ENCODE assay signal across 19 cellular contexts in the genomic region with DNA sequence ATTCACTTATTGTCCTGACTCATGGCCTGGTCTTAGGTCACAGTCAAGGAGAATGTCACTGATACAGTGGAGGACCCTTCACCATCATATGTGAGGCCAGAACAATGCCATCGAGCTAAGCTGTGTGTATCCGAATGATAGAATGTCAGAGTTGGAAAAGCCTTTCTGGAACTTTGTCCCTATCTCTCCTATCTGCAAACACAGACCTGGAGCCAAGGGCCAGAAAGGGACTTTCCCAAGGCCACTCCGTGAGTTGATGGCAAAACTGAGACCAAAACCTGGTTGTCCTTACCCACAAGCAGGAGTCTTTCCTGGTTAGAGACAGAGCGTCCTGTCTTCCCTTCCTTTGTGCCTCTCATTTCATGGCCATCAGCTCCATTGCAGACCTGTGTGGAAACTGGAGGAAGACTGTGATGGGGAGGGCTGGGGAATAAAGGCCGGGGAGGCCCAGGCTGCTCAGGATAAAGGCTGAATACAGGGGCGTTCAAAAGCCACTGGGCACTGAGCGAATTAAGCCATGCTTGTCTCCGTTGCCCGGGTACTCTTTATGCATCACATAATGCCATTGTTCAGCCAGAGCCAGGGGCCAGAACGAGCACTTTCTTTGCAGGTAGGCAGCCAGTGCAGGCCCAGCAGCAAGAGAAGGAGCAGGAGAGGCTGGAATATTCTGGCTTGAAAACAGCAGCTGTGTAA.
A peak's percentile ranks its signal among the peaks of the same experiment; 100 is the strongest.
DNase-seq lines count a peak whose midpoint lies in the region; ATAC-seq and TF ChIP-seq lines count a peak whose summit lies in the region.
"Had no signal": no experiment of that assay in that cellular context is flagged by ENCODE, and none has a peak within 500 bp of the region (broad histone marks: within the 10 kb centered on the region; RNA-seq: fewer than 3 reads in every experiment).

No MANE protein-coding gene starts in this region.

- no peak overlapping the region for H3K4me2 ChIP-seq in neuronal stem cell (ENCODE audit: insufficient read depth, low read length, poor library complexity, severe bottlenecking)

- H3K14ac ChIP-seq in neuronal stem cell (ENCODE audit: low read length): no peak overlapping the region

- no peak overlapping the region for H2BK15ac ChIP-seq in neuronal stem cell (ENCODE audit: low read length)

- no peak for TF ChIP-seq POLR2A in spleen (IDR thresholded peaks at IDR 0.05)

- no peak overlapping the region for H2BK120ac ChIP-seq in neuronal stem cell (ENCODE audit: low read depth, low read length)

- H3K79me1 ChIP-seq in neuronal stem cell (ENCODE audit: low read depth, low read length): no peaks in the 10 kb centered on the region

- H3K9ac ChIP-seq in neuronal stem cell (ENCODE audit: low read depth, low read length, poor library complexity): no peak overlapping the region

- H3K4me1 ChIP-seq in neuronal stem cell (ENCODE audit: control insufficient read depth in 2 of 2, insufficient read depth in 1 of 2, low read depth in 1 of 2, low read length in 2 of 2): peaks cover 26 to 40% of the 10 kb centered on the region in 2 donors
- H3K4me1 ChIP-seq in spleen: no peaks in the 10 kb centered on the region
- H3K4me1 ChIP-seq: BE2C, SJSA1 had no signal

- no peak overlapping the region for H3K23ac ChIP-seq in neuronal stem cell (ENCODE audit: low read depth, low read length, poor library complexity)

- H4K8ac ChIP-seq in neuronal stem cell (ENCODE audit: low read depth, low read length): no peak overlapping the region

- ATAC-seq in GM21576 (IDR thresholded peaks at IDR 0.05; ENCODE audit: unreplicated experiment): no peak
- ATAC-seq: K562 had no signal

- H3K4me3 ChIP-seq in LNCaP clone FGC (ENCODE audit: low read depth, low read length): no peak overlapping the region
- no peak overlapping the region for H3K4me3 ChIP-seq in neuronal stem cell (ENCODE audit: low read length in 2 of 2)
- no peak overlapping the region for H3K4me3 ChIP-seq in spleen
- H3K4me3 ChIP-seq: K562, SJSA1 had no signal

- peak; percentile 12 for DNase-seq in DMS79 treated with DMSO at 0.1 percent for 48 hours (lab: John Stamatoyannopoulos, UW)
- no peak for DNase-seq in DMS79 (lab: John Stamatoyannopoulos, UW)
- DNase-seq in LNCaP clone FGC (ENCODE audit: low read depth): peak; percentile 8
- peak; percentile 8 for DNase-seq in neuronal stem cell (ENCODE audit: low spot score)
- no peak for DNase-seq in anterior cingulate cortex (lab: John Stamatoyannopoulos, UW)
- DNase-seq in spleen: no peak
- DNase-seq: BE2C; CD8-positive, alpha-beta memory T cell; DND-41; HFFc6; NCI-H1417 treated with DMSO at 0.1 percent for 48 hours; NCI-H1930; NCI-H510A treated with DMSO at 0.1 percent for 48 hours; NCI-H82 had no signal

- TF ChIP-seq CTCF in LNCaP clone FGC (IDR thresholded peaks at IDR 0.05; ENCODE audit: control insufficient read depth, extremely low read depth, insufficient read depth): no peak
- TF ChIP-seq CTCF in spleen (IDR thresholded peaks at IDR 0.05 in 8 of 11, conservative IDR thresholded peaks at IDR 0.05 in 3 of 11): no peak

- no peak overlapping the region for H2BK12ac ChIP-seq in neuronal stem cell (ENCODE audit: low read length)

- H3K36me3 ChIP-seq in neuronal stem cell (replicated peaks in 1 of 2; ENCODE audit: control insufficient read depth in 2 of 2, insufficient read depth in 2 of 2, low read length in 2 of 2) (no peaks in the 10 kb centered on the region), spleen (no peaks in the 10 kb centered on the region)
- H3K36me3 ChIP-seq: BE2C, SJSA1 had no signal

- no peaks in the 10 kb centered on the region for H3K27me3 ChIP-seq in layer of hippocampus (ENCODE audit: control insufficient read depth, insufficient read depth, low read length)
- H3K27me3 ChIP-seq in neuronal stem cell (ENCODE audit: control insufficient read depth in 3 of 3, insufficient read depth in 3 of 3, low read depth in 1 of 3, low read length in 3 of 3): peaks cover 0 to 26% (median 0%) of the 10 kb centered on the region in 3 experiments
- H3K27me3 ChIP-seq in spleen (replicated peaks in 1 of 7): peaks cover 0 to 4% (median 0%) of the 10 kb centered on the region in 7 donors
- H3K27me3 ChIP-seq: BE2C, SJSA1 had no signal

- WGBS in neuronal stem cell (ENCODE audit: extremely low coverage in 2 of 2, insufficient read length in 2 of 2, insufficient replicate concordance in 1 of 2), 2 donors: no CpG with 5 or more reads among the region's 10 CpGs
- WGBS in spleen, 5 donors: 78 to 90% (median 84%) methylated on average over 10 of the region's 10 CpGs

- no peak overlapping the region for H4K91ac ChIP-seq in neuronal stem cell (ENCODE audit: low read depth, low read length, poor library complexity)

- no peak overlapping the region for H2BK5ac ChIP-seq in neuronal stem cell (ENCODE audit: low read length)

- peak overlapping the region; percentile 58 for H3K27ac ChIP-seq in layer of hippocampus (ENCODE audit: low read depth, low read length)
- H3K27ac ChIP-seq in neuronal stem cell (replicated peaks; ENCODE audit: low read length): peak overlapping the region; percentile 21
- H3K27ac ChIP-seq in spleen: no peak overlapping the region
- H3K27ac ChIP-seq: 22Rv1, SJSA1 had no signal

- peak overlapping the region; percentile 60 for H2AFZ ChIP-seq in neuronal stem cell (ENCODE audit: low read length)

- H3K4ac ChIP-seq in neuronal stem cell (ENCODE audit: low read length): no peak overlapping the region

- intact Hi-C loops in spleen (cut with DNase I; ENCODE audit: low total_unique reads): no loop called here

- peak overlapping the region; percentile 73 for H3K18ac ChIP-seq in neuronal stem cell (ENCODE audit: low read length)

- no peak overlapping the region for H2AK5ac ChIP-seq in neuronal stem cell (ENCODE audit: low read depth, low read length)

- no peaks in the 10 kb centered on the region for H3K9me3 ChIP-seq in neuronal stem cell (replicated peaks in 1 of 2; ENCODE audit: control insufficient read depth in 2 of 2, insufficient read depth in 1 of 2, low read depth in 1 of 2, low read length in 2 of 2)
- H3K9me3 ChIP-seq in spleen: no peaks in the 10 kb centered on the region
- H3K9me3 ChIP-seq: BE2C, SJSA1 had no signal

Comparison
In these comparisons a context has a peak if more than half of its experiments do, and no peak if none do; other contexts are left out.
1. DNase-seq: peak in DMS79 treated with DMSO at 0.1 percent for 48 hours (single experiment), LNCaP clone FGC (single experiment) and neuronal stem cell (single experiment); none in DMS79 (single experiment), anterior cingulate cortex (0 of 58) and spleen (single experiment).
2. H3K27ac ChIP-seq: peak in layer of hippocampus (single experiment) and neuronal stem cell (single experiment); none in spleen (0 of 8).